Comparison of ENCODE assay signal across 21 cellular contexts in the genomic region with DNA sequence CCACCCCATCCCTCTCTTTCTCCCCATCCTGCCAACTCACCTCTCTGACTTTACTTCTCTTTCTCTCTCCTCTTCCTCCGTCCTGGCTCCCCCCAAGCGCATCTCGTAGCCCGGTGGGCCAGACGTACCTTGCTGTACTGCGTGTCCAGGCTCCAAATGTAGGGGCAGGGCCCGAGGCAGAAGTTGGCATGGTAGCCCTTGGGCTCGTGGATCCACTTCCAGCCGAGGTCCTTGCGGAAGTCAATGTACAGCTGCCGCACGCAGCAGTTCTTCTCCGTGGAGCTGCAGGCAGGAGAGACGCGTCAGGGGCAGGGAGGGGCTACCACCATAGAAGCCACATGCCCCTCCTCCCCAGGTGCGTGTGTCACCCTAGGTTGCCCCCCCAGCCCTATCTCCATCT. TPM values are rescaled to one million over a fixed set of nuclear protein-coding genes. Genes with fewer than 3 reads are reported as not detected.
DNase-seq lines count a peak whose midpoint lies in the region; ATAC-seq and TF ChIP-seq lines count a peak whose summit lies in the region.
"Had no signal": no experiment of that assay in that cellular context is flagged by ENCODE, and none has a peak within 500 bp of the region (broad histone marks: within the 10 kb centered on the region; RNA-seq: fewer than 3 reads in every experiment).

No MANE protein-coding gene starts in this region.

- peaks cover 12% of the 10 kb centered on the region for H3K79me2 ChIP-seq in osteoblast (ENCODE audit: insufficient read depth, low read length)

- H3K4me3 Mint-ChIP-seq in activated CD8-positive, alpha-beta memory T cell treated with anti-CD3 and anti-CD28 coated beads, Interleukin-2, amount 10 ng/mL, durations not matched to agents 7 days and 5 days = no peak overlapping the region
- H3K4me3 Mint-ChIP-seq in activated B cell treated with CpG ODN at 0.5 μM for 24 hours = no peak overlapping the region
- H3K4me3 Mint-ChIP-seq in effector memory CD8-positive, alpha-beta T cell = peak overlapping the region; percentile 64 to 71
- H3K4me3 Mint-ChIP-seq: activated naive CD8-positive, alpha-beta T cell treated with anti-CD3 and anti-CD28 coated beads, Interleukin-2, amount 10 ng/mL, durations not matched to agents 7 days and 5 days had no signal

- peaks cover 48% of the 10 kb centered on the region for H3K36me3 Mint-ChIP-seq in activated CD8-positive, alpha-beta memory T cell treated with anti-CD3 and anti-CD28 coated beads, Interleukin-2, amount 10 ng/mL, durations not matched to agents 7 days and 5 days
- H3K36me3 Mint-ChIP-seq in activated B cell treated with CpG ODN at 0.5 μM for 24 hours (ENCODE audit: low read depth) = peaks cover 59% of the 10 kb centered on the region
- H3K36me3 Mint-ChIP-seq in effector memory CD8-positive, alpha-beta T cell (ENCODE audit: insufficient read depth) = peaks cover 100% of the 10 kb centered on the region

- intact Hi-C loops in activated B cell treated with CpG ODN at 0.5 μM for 24 hours (cut with micrococcal nuclease) = no loop called here

- DNase-seq in activated CD8-positive, alpha-beta memory T cell treated with anti-CD3 and anti-CD28 coated beads, Interleukin-2, amount 10 ng/mL, durations not matched to agents 7 days and 5 days = no peak
- no peak for DNase-seq in activated CD8-positive, alpha-beta memory T cell treated with anti-CD3 and anti-CD28 coated beads for 24 hours
- no peak for DNase-seq in activated B cell treated with CpG ODN at 0.5 μM for 24 hours
- DNase-seq in effector memory CD8-positive, alpha-beta T cell = no peak
- DNase-seq in osteoblast (ENCODE audit: insufficient read length, low spot score, missing footprints) = peak; percentile 52
- DNase-seq in SHP77 treated with DMSO at 0.1 percent for 48 hours (lab: John Stamatoyannopoulos, UW) = no peak
- no peak for DNase-seq in iPS-NIHi7 (ENCODE audit: extremely low spot score)
- DNase-seq: activated CD4-positive, CD25-positive, alpha-beta regulatory T cell treated with anti-CD3 and anti-CD28 coated beads, Interleukin-2, amount 50 U/mL, for 72 hours; activated naive CD8-positive, alpha-beta T cell treated with anti-CD3 and anti-CD28 coated beads, Interleukin-2, amount 10 ng/mL, durations not matched to agents 7 days and 5 days; activated T-cell treated with anti-CD3 and anti-CD28 coated beads, Interleukin-2, amount 50 U/mL, for 48 hours; dorsolateral prefrontal cortex; heart left ventricle; left cardiac atrium; mammary epithelial cell; NCI-H510A; NK-92 treated with Interleukin-12 subunit alpha and Interleukin-12 subunit beta, amount 100 ng/mL, for 24 hours; PC-9; SIG-M5 had no signal

- no peak overlapping the region for H3K4me2 ChIP-seq in osteoblast (ENCODE audit: insufficient read depth, low read length)
- H3K4me2 ChIP-seq: A549, PC-9 had no signal

- H3K9me3 ChIP-seq in osteoblast (ENCODE audit: low read depth, low read length) = no peaks in the 10 kb centered on the region
- H3K9me3 ChIP-seq: A549, heart left ventricle had no signal

- CTCF ChIA-PET in activated CD8-positive, alpha-beta memory T cell treated with anti-CD3 and anti-CD28 coated beads, Interleukin-2, amount 10 ng/mL, durations not matched to agents 7 days and 5 days (lab: Charles Lee) = interaction anchor here (1.6 kb wide), 1 partner anchor 20 kb away, joined by 4 read pairs; no protein-coding TSS in a partner anchor
- CTCF ChIA-PET in activated B cell treated with CpG ODN at 0.5 μM for 24 hours (lab: Charles Lee) = no interaction called here

- H3K27me3 Mint-ChIP-seq in activated CD8-positive, alpha-beta memory T cell treated with anti-CD3 and anti-CD28 coated beads, Interleukin-2, amount 10 ng/mL, durations not matched to agents 7 days and 5 days = no peaks in the 10 kb centered on the region
- H3K27me3 Mint-ChIP-seq in activated B cell treated with CpG ODN at 0.5 μM for 24 hours = no peaks in the 10 kb centered on the region
- H3K27me3 Mint-ChIP-seq in effector memory CD8-positive, alpha-beta T cell = no peaks in the 10 kb centered on the region
- H3K27me3 Mint-ChIP-seq: activated naive CD8-positive, alpha-beta T cell treated with anti-CD3 and anti-CD28 coated beads, Interleukin-2, amount 10 ng/mL, durations not matched to agents 7 days and 5 days had no signal

- POLR2A ChIA-PET in activated B cell treated with CpG ODN at 0.5 μM for 24 hours (lab: Charles Lee) = no interaction called here

- TF ChIP-seq CTCF in activated B cell treated with CpG ODN at 0.5 μM for 24 hours (IDR thresholded peaks at IDR 0.05) (no peak), osteoblast (IDR thresholded peaks at IDR 0.05; ENCODE audit: extremely low read depth, low read depth, low read length) (no peak)

- no peaks in the 10 kb centered on the region for H3K9me3 Mint-ChIP-seq in activated CD8-positive, alpha-beta memory T cell treated with anti-CD3 and anti-CD28 coated beads, Interleukin-2, amount 10 ng/mL, durations not matched to agents 7 days and 5 days (ENCODE audit: low read depth)
- H3K9me3 Mint-ChIP-seq in activated B cell treated with CpG ODN at 0.5 μM for 24 hours = no peaks in the 10 kb centered on the region
- no peaks in the 10 kb centered on the region for H3K9me3 Mint-ChIP-seq in effector memory CD8-positive, alpha-beta T cell
- H3K9me3 Mint-ChIP-seq: activated naive CD8-positive, alpha-beta T cell treated with anti-CD3 and anti-CD28 coated beads, Interleukin-2, amount 10 ng/mL, durations not matched to agents 7 days and 5 days had no signal

- no peak for ATAC-seq in activated CD8-positive, alpha-beta memory T cell treated with anti-CD3 and anti-CD28 coated beads, Interleukin-2, amount 10 ng/mL, durations not matched to agents 7 days and 5 days
- no peak for ATAC-seq in activated B cell treated with CpG ODN at 0.5 μM for 24 hours (ENCODE audit: low read depth)
- ATAC-seq in effector memory CD8-positive, alpha-beta T cell (replicated peaks) = no peak
- ATAC-seq in GM19351 (IDR thresholded peaks at IDR 0.05; ENCODE audit: unreplicated experiment) = no peak
- ATAC-seq: A549, heart left ventricle, left cardiac atrium had no signal

- H4K20me1 ChIP-seq in osteoblast (ENCODE audit: insufficient read depth, low read length) = no peaks in the 10 kb centered on the region

- no peaks in the 10 kb centered on the region for H3K27me3 ChIP-seq in osteoblast (ENCODE audit: insufficient read depth, low read length)
- H3K27me3 ChIP-seq: heart left ventricle had no signal

- H3K36me3 ChIP-seq in osteoblast (ENCODE audit: insufficient read depth, low read length) = peaks cover 41% of the 10 kb centered on the region

- H3K4me1 Mint-ChIP-seq in activated CD8-positive, alpha-beta memory T cell treated with anti-CD3 and anti-CD28 coated beads, Interleukin-2, amount 10 ng/mL, durations not matched to agents 7 days and 5 days = peaks cover 55% of the 10 kb centered on the region
- H3K4me1 Mint-ChIP-seq in activated B cell treated with CpG ODN at 0.5 μM for 24 hours = peaks cover 55% of the 10 kb centered on the region
- H3K4me1 Mint-ChIP-seq in effector memory CD8-positive, alpha-beta T cell (ENCODE audit: low read depth in 2 of 2) = peaks cover 42 to 50% of the 10 kb centered on the region in 2 donors

- H3K4me1 ChIP-seq in osteoblast (ENCODE audit: insufficient read depth, low read length) = peaks cover 21% of the 10 kb centered on the region

- no peak overlapping the region for H3K27ac ChIP-seq in osteoblast (ENCODE audit: low read depth, low read length)
- H3K27ac ChIP-seq: A549, dorsolateral prefrontal cortex, heart left ventricle, PC-9 had no signal

- no peak overlapping the region for H2AFZ ChIP-seq in osteoblast (ENCODE audit: low read length)
- H2AFZ ChIP-seq: PC-9 had no signal

- no peak overlapping the region for H3K4me3 ChIP-seq in osteoblast (ENCODE audit: insufficient read depth, low read length)
- H3K4me3 ChIP-seq: A549, heart left ventricle, PC-9, skin epidermis had no signal

- peak overlapping the region; percentile 22 for H3K27ac Mint-ChIP-seq in activated CD8-positive, alpha-beta memory T cell treated with anti-CD3 and anti-CD28 coated beads, Interleukin-2, amount 10 ng/mL, durations not matched to agents 7 days and 5 days
- peak overlapping the region; percentile 15 for H3K27ac Mint-ChIP-seq in activated B cell treated with CpG ODN at 0.5 μM for 24 hours
- H3K27ac Mint-ChIP-seq in effector memory CD8-positive, alpha-beta T cell = peak overlapping the region; percentile 92 to 98

RNA-seq across cellular contexts. Expression of a gene that starts 21.7 kb away (rescaled TPM):
- 100 to 1,000 TPM; 171 to 179 TPM for total RNA-seq in activated CD8-positive, alpha-beta memory T cell treated with anti-CD3 and anti-CD28 coated beads, Interleukin-2, amount 10 ng/mL, durations not matched to agents 7 days and 5 days
- 80.7 and 88.5 TPM in 2 replicates for total RNA-seq in activated B cell treated with CpG ODN at 0.5 μM for 24 hours
- 17.4 and 21.2 TPM in 2 replicates for total RNA-seq in osteoblast

RNA-seq across cellular contexts. Expression of a gene that starts 22.0 kb away (rescaled TPM):
- 10 to 100 TPM; 42.9 to 43.5 TPM for total RNA-seq in activated CD8-positive, alpha-beta memory T cell treated with anti-CD3 and anti-CD28 coated beads, Interleukin-2, amount 10 ng/mL, durations not matched to agents 7 days and 5 days
- total RNA-seq in activated B cell treated with CpG ODN at 0.5 μM for 24 hours = 61.7 and 65.3 TPM in 2 replicates
- 9.0 and 11.2 TPM in 2 replicates for total RNA-seq in osteoblast

RNA-seq across cellular contexts. Expression of a gene that starts 31.9 kb away (rescaled TPM):
- 1 to 10 TPM; 8.2 to 9.3 TPM for total RNA-seq in activated CD8-positive, alpha-beta memory T cell treated with anti-CD3 and anti-CD28 coated beads, Interleukin-2, amount 10 ng/mL, durations not matched to agents 7 days and 5 days
- total RNA-seq in activated B cell treated with CpG ODN at 0.5 μM for 24 hours (11.7 and 14.2 TPM in 2 replicates), osteoblast (5.6 and 6.5 TPM in 2 replicates)

RNA-seq across cellular contexts. Expression of a gene that starts 44.3 kb away (rescaled TPM):
- 1 to 10 TPM; 4.8 to 6.0 TPM for total RNA-seq in activated CD8-positive, alpha-beta memory T cell treated with anti-CD3 and anti-CD28 coated beads, Interleukin-2, amount 10 ng/mL, durations not matched to agents 7 days and 5 days
- 3.7 and 4.6 TPM in 2 replicates for total RNA-seq in activated B cell treated with CpG ODN at 0.5 μM for 24 hours
- 5.9 and 6.2 TPM in 2 replicates for total RNA-seq in osteoblast

Comparison
In these comparisons a context has a peak if more than half of its experiments do, and no peak if none do; other contexts are left out.
1. H3K27ac Mint-ChIP-seq: peak in every context shown above with its lines; median percentile 95 in effector memory CD8-positive, alpha-beta T cell; 22 in activated CD8-positive, alpha-beta memory T cell treated with anti-CD3 and anti-CD28 coated beads, Interleukin-2, amount 10 ng/mL, durations not matched to agents 7 days and 5 days; 15 in activated B cell treated with CpG ODN at 0.5 μM for 24 hours.
2. H3K4me3 Mint-ChIP-seq: peak in effector memory CD8-positive, alpha-beta T cell (2 of 2); none in activated CD8-positive, alpha-beta memory T cell treated with anti-CD3 and anti-CD28 coated beads, Interleukin-2, amount 10 ng/mL, durations not matched to agents 7 days and 5 days (single experiment) and activated B cell treated with CpG ODN at 0.5 μM for 24 hours (single experiment).